9 cellular contexts compared by ENCODE assay signal in genomic region chr5:140363631-140364471, GRCh38. TPM values are rescaled to one million over a fixed set of nuclear protein-coding genes. Genes with fewer than 3 reads are reported as not detected.
A peak's percentile ranks its signal among the peaks of the same experiment; 100 is the strongest.
DNase-seq lines count a peak whose midpoint lies in the region; ATAC-seq, FAIRE-seq and TF ChIP-seq lines count a peak whose summit lies in the region.
"Had no signal": no experiment of that assay in that cellular context is flagged by ENCODE, and none has a peak within 500 bp of the region (broad histone marks: within the 10 kb centered on the region; RNA-seq: fewer than 3 reads in every experiment).

No MANE protein-coding gene starts in this region.

- H2AFZ ChIP-seq in OCI-LY1 (ENCODE audit: low read length) (no peak overlapping the region), H1 (ENCODE audit: low read length) (peak overlapping the region; percentile 94), neural cell (ENCODE audit: low read depth, low read length) (no peak overlapping the region)

- peaks cover 4% of the 10 kb centered on the region for H3K4me1 ChIP-seq in CD8-positive, alpha-beta memory T cell (ENCODE audit: insufficient read depth, low read length)
- peaks cover 4% of the 10 kb centered on the region for H3K4me1 ChIP-seq in OCI-LY1 (ENCODE audit: insufficient read depth, low read length, severe bottlenecking)
- peaks cover 0 to 8% (median 2%) of the 10 kb centered on the region in 4 experiments; a peak in 3 of 7 replicates for H3K4me1 ChIP-seq in H1 (replicated peaks in 1 of 4; ENCODE audit: control insufficient read depth in 3 of 4, insufficient read depth in 4 of 4, low read length in 3 of 4)

- no peak overlapping the region for H2BK15ac ChIP-seq in H1 (ENCODE audit: low read length)

- H3K9me3 ChIP-seq in CD8-positive, alpha-beta memory T cell (ENCODE audit: low read length), result no peaks in the 10 kb centered on the region
- H3K9me3 ChIP-seq in OCI-LY1 (ENCODE audit: low read length) (no peaks in the 10 kb centered on the region), H1 (ENCODE audit: insufficient read depth in 2 of 2, low read depth in 1 of 2, low read length in 1 of 2) (no peaks in the 10 kb centered on the region), neural cell (ENCODE audit: low read length) (no peaks in the 10 kb centered on the region)

- H4K91ac ChIP-seq in H1 (replicated peaks; ENCODE audit: insufficient read length, low read length), result peak overlapping the region; percentile 92

- no peak overlapping the region for H3K23ac ChIP-seq in H1 (ENCODE audit: insufficient read length)

- no peaks in the 10 kb centered on the region; the same call in 1 of the 2 replicates for H3K23me2 ChIP-seq in H1 (ENCODE audit: low read depth, low read length)

- H2AK5ac ChIP-seq in H1 (ENCODE audit: low read depth, low read length), result no peak overlapping the region

- no peaks in the 10 kb centered on the region for H3K79me2 ChIP-seq in OCI-LY1 (ENCODE audit: insufficient read depth, low read length)
- no peaks in the 10 kb centered on the region for H3K79me2 ChIP-seq in H1 (ENCODE audit: control insufficient read depth in 1 of 2, insufficient read depth in 2 of 2, low read length in 2 of 2)
- H3K79me2 ChIP-seq in neural cell (replicated peaks; ENCODE audit: insufficient read depth, low read length), result no peaks in the 10 kb centered on the region

- no peaks in the 10 kb centered on the region for H3K36me3 ChIP-seq in CD8-positive, alpha-beta memory T cell (ENCODE audit: insufficient read depth, low read length)
- H3K36me3 ChIP-seq in OCI-LY1 (ENCODE audit: insufficient read depth, low read length) (no peaks in the 10 kb centered on the region), H1 (ENCODE audit: control insufficient read depth in 2 of 4, insufficient read depth in 4 of 4, low read length in 3 of 4) (no peaks in the 10 kb centered on the region), neural cell (ENCODE audit: insufficient read depth, low read length) (no peaks in the 10 kb centered on the region)

- no peaks in the 10 kb centered on the region; the same call in 1 of the 2 replicates for H3K79me1 ChIP-seq in H1 (ENCODE audit: low read depth, low read length)

- WGBS in H1 (ENCODE audit: extremely low coverage in 1 of 2, insufficient coverage in 1 of 2, insufficient read length in 1 of 2, insufficient replicate concordance in 2 of 2, low coverage in 1 of 2, low lambda C conversion rate in 2 of 2, missing lambda C conversion rate in 1 of 2), 2 experiments, result 65% methylated on average over 20 of the region's 20 CpGs; no CpG with 5 or more reads in 1 of the 2 experiments

- peak overlapping the region; percentile 91; the same call in 1 of the 2 replicates for H3K18ac ChIP-seq in H1 (ENCODE audit: extremely low read depth, low read length)

- no peak overlapping the region for H4K5ac ChIP-seq in H1 (ENCODE audit: insufficient read length, low read depth, low read length)

- TF ChIP-seq RAD21 in H1 (IDR thresholded peaks at IDR 0.05 in 1 of 2, conservative IDR thresholded peaks at IDR 0.05 in 1 of 2; ENCODE audit: low read depth in 2 of 2, low read length in 2 of 2) (no peak), neural cell (conservative IDR thresholded peaks at IDR 0.05) (no peak)

- peak overlapping the region; percentile 89 for H4K8ac ChIP-seq in H1 (ENCODE audit: extremely low read depth, insufficient read depth, low read length)

- no peak overlapping the region for H3K14ac ChIP-seq in H1 (ENCODE audit: insufficient read length)

- no peaks in the 10 kb centered on the region for H3K27me3 ChIP-seq in CD8-positive, alpha-beta memory T cell (ENCODE audit: insufficient read depth, low read length, poor library complexity, severe bottlenecking)
- H3K27me3 ChIP-seq in OCI-LY1 (ENCODE audit: insufficient read depth, low read length) (no peaks in the 10 kb centered on the region), H1 (replicated peaks in 1 of 4; ENCODE audit: control insufficient read depth in 3 of 4, extremely low read depth in 1 of 4, insufficient read depth in 3 of 4, low read length in 3 of 4) (peaks cover 0 to 7% (median 2%) of the 10 kb centered on the region in 4 experiments; a peak in 2 of 7 replicates), neural cell (ENCODE audit: insufficient read depth, low read depth, low read length) (no peaks in the 10 kb centered on the region)

- H3K9ac ChIP-seq in OCI-LY1 (ENCODE audit: low read length) (peak overlapping the region; percentile 34), H1 (replicated peaks in 1 of 4; ENCODE audit: extremely low read depth in 1 of 4, low read depth in 3 of 4, low read length in 3 of 4) (peak overlapping the region in 2 of 4 experiments; percentile 20 to 31; a peak in 3 of 7 replicates), neural cell (ENCODE audit: low read length) (no peak overlapping the region)

- H3K9me3 Mint-ChIP-seq in CD8-positive, alpha-beta memory T cell, result no peaks in the 10 kb centered on the region

- POLR2A ChIA-PET in CD8-positive, alpha-beta memory T cell (lab: Charles Lee), result interaction anchor here (1.0 kb wide), 1 partner anchor 12 kb away, joined by 3 read pairs; no protein-coding TSS in a partner anchor
- POLR2A ChIA-PET in H1 (lab: Charles Lee; ENCODE audit: partially characterized antibody), result interaction anchor here (0.6 to 1.6 kb wide), 9 partner anchors 9 to 190 kb away, joined by 3 to 8 read pairs (median 3); partner anchors contain the start of genes EIF4EBP3 and HBEGF

- no peak; a peak in 1 of 3 replicates for TF ChIP-seq POLR2A in H1 (IDR thresholded peaks at IDR 0.05; ENCODE audit: control extremely low read depth in 1 of 2, low read depth in 2 of 2, low read length in 2 of 2)

- H3K4me1 Mint-ChIP-seq in CD8-positive, alpha-beta memory T cell, result peaks cover 4 to 8% (median 6%) of the 10 kb centered on the region in 3 donors

- no peaks in the 10 kb centered on the region for H3F3A ChIP-seq in OCI-LY1 (ENCODE audit: insufficient read depth, low read length)
- no peaks in the 10 kb centered on the region for H3F3A ChIP-seq in neural cell (ENCODE audit: insufficient read depth, low read length, poor library complexity, severe bottlenecking)

- no peak overlapping the region for H3K4ac ChIP-seq in H1 (replicated peaks; ENCODE audit: insufficient read length, low read depth, low read length)

- TF ChIP-seq EP300 in H1 (IDR thresholded peaks at IDR 0.05; ENCODE audit: borderline replicate concordance in 1 of 2, low read depth in 2 of 2, low read length in 2 of 2) (no peak), neural cell (conservative IDR thresholded peaks at IDR 0.05; ENCODE audit: poor library complexity, severe bottlenecking) (no peak)

- H3K27ac ChIP-seq in CD8-positive, alpha-beta memory T cell (ENCODE audit: low read depth, low read length), result no peak overlapping the region
- H3K27ac ChIP-seq in OCI-LY1 (ENCODE audit: low read depth, low read length, poor library complexity, severe bottlenecking) (no peak overlapping the region), H1 (ENCODE audit: low read depth, low read length) (no peak overlapping the region; the same call in 1 of the 2 replicates), neural cell (ENCODE audit: low read length) (no peak overlapping the region)
- H3K27ac ChIP-seq: epithelial cell of prostate had no signal

- 0 out of 2 replicates have a peak overlapping the region, but pooled peaks have one; percentile 56 for H2BK5ac ChIP-seq in H1 (ENCODE audit: low read depth, low read length)

- H4K20me1 ChIP-seq in OCI-LY1 (ENCODE audit: insufficient read depth, low read length) (no peaks in the 10 kb centered on the region), H1 (replicated peaks in 1 of 2; ENCODE audit: control insufficient read depth in 1 of 2, insufficient read depth in 2 of 2, low read length in 2 of 2) (no peaks in the 10 kb centered on the region), neural cell (ENCODE audit: insufficient read depth) (no peaks in the 10 kb centered on the region)

- no peak overlapping the region for H2BK120ac ChIP-seq in H1 (replicated peaks; ENCODE audit: low read depth, low read length)

- no peaks in the 10 kb centered on the region for H3K27me3 Mint-ChIP-seq in CD8-positive, alpha-beta memory T cell

- H3K56ac ChIP-seq in H1 (replicated peaks; ENCODE audit: insufficient read length, low read depth, low read length), result no peak overlapping the region

- H3K4me2 ChIP-seq in OCI-LY1 (ENCODE audit: low read length) (peak overlapping the region; percentile 70), H1 (ENCODE audit: insufficient read depth in 1 of 2, low read depth in 2 of 2, low read length in 2 of 2) (peak overlapping the region; percentile 32 to 98), neural cell (ENCODE audit: low read length) (no peak overlapping the region)

- H3K4me3 ChIP-seq in CD8-positive, alpha-beta memory T cell (ENCODE audit: low read length), result peak overlapping the region; percentile 46
- H3K4me3 ChIP-seq in OCI-LY1 (ENCODE audit: low read depth, low read length, poor library complexity, severe bottlenecking), result peak overlapping the region; percentile 55
- H3K4me3 ChIP-seq in H1 (ENCODE audit: extremely low read depth in 1 of 4, insufficient read depth in 2 of 4, low read depth in 3 of 4, low read length in 4 of 4), result peak overlapping the region; percentile 41 to 70 (median 62)
- H3K4me3 ChIP-seq in neural cell (ENCODE audit: low read length), result peak overlapping the region; percentile 46

- peak overlapping the region; percentile 61; the same call in 1 of the 2 replicates for H2BK12ac ChIP-seq in H1 (ENCODE audit: low read depth, low read length)

- ATAC-seq in HG03469 (IDR thresholded peaks at IDR 0.05; ENCODE audit: unreplicated experiment), result no peak
- no peak for ATAC-seq in HG03135 (IDR thresholded peaks at IDR 0.05; ENCODE audit: unreplicated experiment)

- DNase-seq in CD8-positive, alpha-beta memory T cell, result no peak
- no peak for DNase-seq in H1 (ENCODE audit: low read depth in 1 of 2, low spot score in 2 of 2)
- DNase-seq in activated gamma-delta T cell (lab: John Stamatoyannopoulos, UW), result no peak
- no peak for DNase-seq in NCI-H2196 treated with DMSO at 0.1 percent for 48 hours (lab: John Stamatoyannopoulos, UW; ENCODE audit: unreplicated experiment)

- FAIRE-seq in H1 (lab: Jason Lieb, UNC), result no peak

- TF ChIP-seq CTCF in OCI-LY1 (IDR thresholded peaks at IDR 0.05; ENCODE audit: low read length) (no peak), H1 (IDR thresholded peaks at IDR 0.05; ENCODE audit: control extremely low read depth in 1 of 3, insufficient read depth in 1 of 3, low read depth in 1 of 3, low read length in 3 of 3) (no peak), neural cell (IDR thresholded peaks at IDR 0.05; ENCODE audit: poor library complexity, severe bottlenecking) (no peak)

- peak overlapping the region in 4 of 7 donors; percentile 61 to 81 (median 76) for H3K4me3 Mint-ChIP-seq in CD8-positive, alpha-beta memory T cell

- H3K36me3 Mint-ChIP-seq in CD8-positive, alpha-beta memory T cell, result no peaks in the 10 kb centered on the region

- H2BK20ac ChIP-seq in H1 (ENCODE audit: low read length), result no peak overlapping the region

- H3K9me2 ChIP-seq in OCI-LY1 (ENCODE audit: low read depth, low read length), result no peaks in the 10 kb centered on the region
- no peaks in the 10 kb centered on the region for H3K9me2 ChIP-seq in neural cell (ENCODE audit: insufficient read depth, low read length)

- CTCF ChIA-PET in CD8-positive, alpha-beta memory T cell (lab: Charles Lee), result interaction anchor here (0.6 to 4.2 kb wide), 23 partner anchors 7 to 356 kb away, joined by 3 to 24 read pairs (median 3); partner anchors contain the start of genes CYSTM1 and HBEGF
- CTCF ChIA-PET in H1 (lab: Charles Lee; ENCODE audit: partially characterized antibody), result interaction anchor here (0.6 to 5.8 kb wide), 31 partner anchors 9 to 284 kb away, joined by 3 to 45 read pairs (median 4); partner anchors contain the start of genes EIF4EBP3, HBEGF, IK and NDUFA2

- H3K27ac Mint-ChIP-seq in CD8-positive, alpha-beta memory T cell, result no peak overlapping the region

RNA-seq across cellular contexts. Expression of gene SLC4A9, which starts 3.9 kb away (rescaled TPM):
- total RNA-seq in CD8-positive, alpha-beta memory T cell, result not detected
- polyA plus RNA-seq in CD8-positive, alpha-beta memory T cell, result not detected
- total RNA-seq in H1 (2021; fragmentation: NEBNext Ultra II Directional; extraction: Animal tissue kit (Norgen Biotek cat#: 25700)), result 0.15 and 0.28 TPM in 2 replicates
- polyA plus RNA-seq in H1 (2011; rRNA removed) (0.15 and 0.24 TPM in 2 replicates), neural cell (not detected in 2 replicates)
- polyA plus RNA-seq in H1 (2011; cell fraction: cytosol; rRNA removed), result 0.13 TPM
- 0.91 TPM for polyA plus RNA-seq in H1 (2011; cell fraction: nucleus; rRNA removed)
- polyA plus RNA-seq in H1 (2012, experiment 1 of 2), result 0.17 to 0.76 TPM (median 0.37 TPM) in 3 of 4 replicates, not detected in the other
- polyA plus RNA-seq in H1 (2012, experiment 2 of 2), result not detected
- polyA plus RNA-seq in H1 (2013, experiment 1 of 2), result 0.12 TPM
- 0.15 TPM for polyA plus RNA-seq in H1 (2013, experiment 2 of 2)
- polyA minus RNA-seq in H1 (2011; rRNA and poly(A)+ RNA removed), result 0.69 and 1.6 TPM in 2 replicates
- polyA minus RNA-seq in H1 (2011; cell fraction: cytosol; rRNA and poly(A)+ RNA removed), result not detected
- 1.9 TPM for polyA minus RNA-seq in H1 (2011; cell fraction: nucleus; rRNA and poly(A)+ RNA removed)
- not detected in 2 replicates for polyA minus RNA-seq in neural cell

RNA-seq across cellular contexts. Expression of gene HBEGF, which starts 17.4 kb away (rescaled TPM):
- total RNA-seq in CD8-positive, alpha-beta memory T cell, result 1 to 10 TPM; 2.1 TPM
- not detected for polyA plus RNA-seq in CD8-positive, alpha-beta memory T cell
- 2.5 and 2.8 TPM in 2 replicates for total RNA-seq in H1 (2021; fragmentation: NEBNext Ultra II Directional; extraction: Animal tissue kit (Norgen Biotek cat#: 25700))
- 2.1 and 2.4 TPM in 2 replicates for polyA plus RNA-seq in H1 (2011; rRNA removed)
- 1.9 TPM for polyA plus RNA-seq in H1 (2011; cell fraction: cytosol; rRNA removed)
- 1.9 TPM for polyA plus RNA-seq in H1 (2011; cell fraction: nucleus; rRNA removed)
- 1.9 to 2.8 TPM (median 2.4 TPM) in 4 replicates for polyA plus RNA-seq in H1 (2012, experiment 1 of 2)
- 1.8 TPM for polyA plus RNA-seq in H1 (2012, experiment 2 of 2)
- 4.1 TPM for polyA plus RNA-seq in H1 (2013, experiment 1 of 2)
- 4.8 TPM for polyA plus RNA-seq in H1 (2013, experiment 2 of 2)
- polyA minus RNA-seq in H1 (2011; rRNA and poly(A)+ RNA removed), result 1.2 and 2.7 TPM in 2 replicates
- polyA minus RNA-seq in H1 (2011; cell fraction: cytosol; rRNA and poly(A)+ RNA removed), result 0.73 TPM
- polyA minus RNA-seq in H1 (2011; cell fraction: nucleus; rRNA and poly(A)+ RNA removed), result 3.3 TPM
- polyA plus RNA-seq in neural cell, result 6.7 and 9.8 TPM in 2 replicates
- 4.6 and 6.0 TPM in 2 replicates for polyA minus RNA-seq in neural cell

RNA-seq across cellular contexts. Expression of gene ANKHD1, which starts 37.8 kb away (rescaled TPM):
- total RNA-seq in CD8-positive, alpha-beta memory T cell, result 100 to 1,000 TPM; 100 to 107 TPM
- polyA plus RNA-seq in CD8-positive, alpha-beta memory T cell, result 88.6 TPM
- 101 and 108 TPM in 2 replicates for total RNA-seq in H1 (2021; fragmentation: NEBNext Ultra II Directional; extraction: Animal tissue kit (Norgen Biotek cat#: 25700))
- 52.0 and 69.9 TPM in 2 replicates for polyA plus RNA-seq in H1 (2011; rRNA removed)
- polyA plus RNA-seq in H1 (2011; cell fraction: cytosol; rRNA removed), result 70.4 TPM
- polyA plus RNA-seq in H1 (2011; cell fraction: nucleus; rRNA removed), result 106 TPM
- 71.4 to 120 TPM (median 86.5 TPM) in 4 replicates for polyA plus RNA-seq in H1 (2012, experiment 1 of 2)
- polyA plus RNA-seq in H1 (2012, experiment 2 of 2), result 11.2 TPM
- 61.7 TPM for polyA plus RNA-seq in H1 (2013, experiment 1 of 2)
- 52.9 TPM for polyA plus RNA-seq in H1 (2013, experiment 2 of 2)
- polyA minus RNA-seq in H1 (2011; rRNA and poly(A)+ RNA removed), result 138 and 195 TPM in 2 replicates
- polyA minus RNA-seq in H1 (2011; cell fraction: cytosol; rRNA and poly(A)+ RNA removed), result 61.8 TPM
- polyA minus RNA-seq in H1 (2011; cell fraction: nucleus; rRNA and poly(A)+ RNA removed), result 132 TPM
- polyA plus RNA-seq in neural cell, result 58.9 and 61.8 TPM in 2 replicates
- 144 and 158 TPM in 2 replicates for polyA minus RNA-seq in neural cell
